Comparison of ENCODE assay signal across 16 cellular contexts in genomic region chrX:39260965-39261364, GRCh38.
A peak's percentile ranks its signal among the peaks of the same experiment; 100 is the strongest.
DNase-seq lines count a peak whose midpoint lies in the region; FAIRE-seq and TF ChIP-seq lines count a peak whose summit lies in the region.
"Had no signal": no experiment of that assay in that cellular context is flagged by ENCODE, and none has a peak within 500 bp of the region (broad histone marks: within the 10 kb centered on the region; RNA-seq: fewer than 3 reads in every experiment).

No MANE protein-coding gene starts in this region.

- H3K36me3 ChIP-seq in GM23248 (ENCODE audit: low read depth) (no peaks in the 10 kb centered on the region), keratinocyte (ENCODE audit: control insufficient read depth in 2 of 2, extremely low read depth in 1 of 2, insufficient read depth in 2 of 2, low read length in 2 of 2) (no peaks in the 10 kb centered on the region)
- H3K36me3 ChIP-seq: cardiac muscle cell, left lung had no signal

- no peaks in the 10 kb centered on the region for H3K9me2 ChIP-seq in GM23248 (ENCODE audit: insufficient read depth)

- CTCF ChIA-PET in activated CD4-positive, alpha-beta memory T cell treated with anti-CD3 and anti-CD28 coated beads, Interleukin-2, amount 10 ng/mL, durations not matched to agents 7 days and 5 days (lab: Charles Lee) = interaction anchor here (1.0 kb wide), 1 partner anchor 13 kb away, joined by 4 read pairs; no protein-coding TSS in a partner anchor

- H3K4me3 Mint-ChIP-seq in activated CD4-positive, alpha-beta memory T cell treated with anti-CD3 and anti-CD28 coated beads, Interleukin-2, amount 10 ng/mL, durations not matched to agents 7 days and 5 days = no peak overlapping the region
- H3K4me3 Mint-ChIP-seq: activated naive CD4-positive, alpha-beta T cell treated with anti-CD3 and anti-CD28 coated beads for 36 hours; stimulated activated naive B cell treated with anti-CD40 and anti-IgM and Interleukin-4, amounts not matched to agents 10 μg/mL and 1 μg/mL and 100 μg/mL, for 72 hours had no signal

- H3K79me2 ChIP-seq in GM23248 (ENCODE audit: insufficient read depth) = no peaks in the 10 kb centered on the region
- H3K79me2 ChIP-seq in keratinocyte (ENCODE audit: control insufficient read depth, insufficient read depth, low read length) = no peaks in the 10 kb centered on the region
- H3K79me2 ChIP-seq: parathyroid adenoma had no signal

- peak in 1 of 3 experiments; percentile 5 for TF ChIP-seq CTCF in keratinocyte (optimal IDR thresholded peaks at IDR 0.05 in 1 of 3, IDR thresholded peaks at IDR 0.05 in 1 of 3, conservative IDR thresholded peaks at IDR 0.05 in 1 of 3; ENCODE audit: extremely low read depth in 1 of 3, insufficient read depth in 2 of 3, low read length in 3 of 3)

- in situ Hi-C loops in GM23248 (cut with MboI) = loop anchor here (25.0 kb wide), 1 partner anchor 101 kb away; no protein-coding TSS in a partner anchor

- no peaks in the 10 kb centered on the region for H3K27me3 Mint-ChIP-seq in activated CD4-positive, alpha-beta memory T cell treated with anti-CD3 and anti-CD28 coated beads, Interleukin-2, amount 10 ng/mL, durations not matched to agents 7 days and 5 days
- H3K27me3 Mint-ChIP-seq: stimulated activated naive B cell treated with anti-CD40 and anti-IgM and Interleukin-4, amounts not matched to agents 10 μg/mL and 1 μg/mL and 100 μg/mL, for 72 hours had no signal

- no peak overlapping the region; the same call in 1 of the 2 replicates for H3K4me3 ChIP-seq in GM23248
- no peak overlapping the region for H3K4me3 ChIP-seq in keratinocyte (ENCODE audit: control insufficient read depth in 2 of 3, extremely low read depth in 1 of 3, insufficient read depth in 2 of 3, low read depth in 1 of 3, low read length in 3 of 3)
- H3K4me3 ChIP-seq: cardiac muscle cell, left lung had no signal

- H4K20me1 ChIP-seq in GM23248 (ENCODE audit: insufficient read depth) (no peaks in the 10 kb centered on the region), keratinocyte (ENCODE audit: control insufficient read depth, extremely low read depth, insufficient read depth, low read length) (no peaks in the 10 kb centered on the region)

- H2AFZ ChIP-seq in GM23248 = no peak overlapping the region
- H2AFZ ChIP-seq in keratinocyte (ENCODE audit: control insufficient read depth, low read length) = no peak overlapping the region
- H2AFZ ChIP-seq: parathyroid adenoma had no signal

- H3K4me1 ChIP-seq in GM23248 (ENCODE audit: insufficient read depth) (peaks cover 12% of the 10 kb centered on the region), keratinocyte (ENCODE audit: control insufficient read depth, extremely low read depth, insufficient read depth, low read length) (peaks cover 31% of the 10 kb centered on the region)
- H3K4me1 ChIP-seq: left lung, parathyroid adenoma had no signal

- H3K27ac Mint-ChIP-seq in activated CD4-positive, alpha-beta memory T cell treated with anti-CD3 and anti-CD28 coated beads, Interleukin-2, amount 10 ng/mL, durations not matched to agents 7 days and 5 days = no peak overlapping the region

- H3K27ac ChIP-seq in GM23248 (no peak overlapping the region), keratinocyte (ENCODE audit: control insufficient read depth, insufficient read depth, low read length) (peak overlapping the region; percentile 66)
- H3K27ac ChIP-seq: cardiac muscle cell, left lung, parathyroid adenoma had no signal

- FAIRE-seq in keratinocyte (lab: Jason Lieb, UNC) = no peak

- H3K9me1 ChIP-seq in keratinocyte (ENCODE audit: control insufficient read depth, extremely low read depth, insufficient read depth, low read length) = no peaks in the 10 kb centered on the region

- H3K4me2 ChIP-seq in GM23248 (ENCODE audit: unreplicated experiment) = no peak overlapping the region
- H3K4me2 ChIP-seq in keratinocyte (ENCODE audit: control insufficient read depth, extremely low read depth, insufficient read depth, low read depth, low read length) = peak overlapping the region; percentile 56

- no peaks in the 10 kb centered on the region for H3K27me3 ChIP-seq in GM23248 (replicated peaks; ENCODE audit: insufficient read depth)
- H3K27me3 ChIP-seq in keratinocyte (ENCODE audit: control insufficient read depth, extremely low read depth, insufficient read depth, low read length) = no peaks in the 10 kb centered on the region
- H3K27me3 ChIP-seq: cardiac muscle cell, left lung had no signal

- H3K4me1 Mint-ChIP-seq in activated CD4-positive, alpha-beta memory T cell treated with anti-CD3 and anti-CD28 coated beads, Interleukin-2, amount 10 ng/mL, durations not matched to agents 7 days and 5 days = peaks cover 17% of the 10 kb centered on the region

- peaks cover 3% of the 10 kb centered on the region for H3K36me3 Mint-ChIP-seq in activated CD4-positive, alpha-beta memory T cell treated with anti-CD3 and anti-CD28 coated beads, Interleukin-2, amount 10 ng/mL, durations not matched to agents 7 days and 5 days (ENCODE audit: low read depth)

- WGBS in GM23248 (ENCODE audit: low coverage in 1 of 2, low lambda C conversion rate in 2 of 2, missing lambda C conversion rate in 2 of 2), 2 experiments = 53 to 57% methylated on average over 3 of the region's 3 CpGs

- POLR2A ChIA-PET in activated CD4-positive, alpha-beta memory T cell treated with anti-CD3 and anti-CD28 coated beads, Interleukin-2, amount 10 ng/mL, durations not matched to agents 7 days and 5 days (lab: Charles Lee) = no interaction called here

- H3K9me3 ChIP-seq in GM23248 (ENCODE audit: low read depth) (no peaks in the 10 kb centered on the region), keratinocyte (ENCODE audit: control insufficient read depth, low read depth, low read length) (no peaks in the 10 kb centered on the region)
- H3K9me3 ChIP-seq: left lung had no signal

- peaks cover 9% of the 10 kb centered on the region; the same call in 1 of the 2 replicates for H3F3A ChIP-seq in GM23248 (ENCODE audit: insufficient read depth)

- dilution Hi-C loops in keratinocyte (cut with MboI; ENCODE audit: extremely low pct_ligation_motif_present, low sequenced_read_pairs) = no loop called here

- DNase-seq in DMS53 (lab: John Stamatoyannopoulos, UW) = peak; percentile 61
- DNase-seq in DMS53 treated with DMSO at 0.1 percent for 48 hours (lab: John Stamatoyannopoulos, UW; ENCODE audit: unreplicated experiment) = no peak
- DNase-seq in GM23248 = peak; percentile 60
- peak; percentile 2 for DNase-seq in amniotic epithelial cell (ENCODE audit: low read depth)
- DNase-seq in keratinocyte (ENCODE audit: low read depth, low spot score) = no peak
- no peak for DNase-seq in activated CD4-positive, alpha-beta memory T cell treated with anti-CD3 and anti-CD28 coated beads, Interleukin-2, amount 10 ng/mL, durations not matched to agents 7 days and 5 days
- DNase-seq in NCI-H2107 (lab: John Stamatoyannopoulos, UW) = no peak
- no peak for DNase-seq in nucleus accumbens (lab: John Stamatoyannopoulos, UW)
- DNase-seq: 8988T; effector CD4-positive, alpha-beta T cell; left lung; Right ventricle myocardium superior; stimulated activated naive B cell treated with anti-CD40 and anti-IgM and Interleukin-4, amounts not matched to agents 10 μg/mL and 1 μg/mL and 100 μg/mL, for 72 hours had no signal

- no peak overlapping the region for H3K9ac ChIP-seq in GM23248
- H3K9ac ChIP-seq in keratinocyte (ENCODE audit: control insufficient read depth, extremely low read depth, insufficient read depth, low read length) = no peak overlapping the region
- H3K9ac ChIP-seq: parathyroid adenoma had no signal

- peaks cover 5% of the 10 kb centered on the region for H3K9me3 Mint-ChIP-seq in activated CD4-positive, alpha-beta memory T cell treated with anti-CD3 and anti-CD28 coated beads, Interleukin-2, amount 10 ng/mL, durations not matched to agents 7 days and 5 days
- H3K9me3 Mint-ChIP-seq: activated naive CD4-positive, alpha-beta T cell treated with anti-CD3 and anti-CD28 coated beads for 36 hours had no signal

Comparison
In these comparisons a context has a peak if more than half of its experiments do, and no peak if none do; other contexts are left out.
1. DNase-seq: peak in DMS53 (single experiment), GM23248 (single experiment) and amniotic epithelial cell (single experiment); none in DMS53 treated with DMSO at 0.1 percent for 48 hours (single experiment), keratinocyte (single experiment), activated CD4-positive, alpha-beta memory T cell treated with anti-CD3 and anti-CD28 coated beads, Interleukin-2, amount 10 ng/mL, durations not matched to agents 7 days and 5 days (single experiment), NCI-H2107 (single experiment) and nucleus accumbens (0 of 56).